24 cellular contexts compared by ENCODE assay signal in the genomic region with DNA sequence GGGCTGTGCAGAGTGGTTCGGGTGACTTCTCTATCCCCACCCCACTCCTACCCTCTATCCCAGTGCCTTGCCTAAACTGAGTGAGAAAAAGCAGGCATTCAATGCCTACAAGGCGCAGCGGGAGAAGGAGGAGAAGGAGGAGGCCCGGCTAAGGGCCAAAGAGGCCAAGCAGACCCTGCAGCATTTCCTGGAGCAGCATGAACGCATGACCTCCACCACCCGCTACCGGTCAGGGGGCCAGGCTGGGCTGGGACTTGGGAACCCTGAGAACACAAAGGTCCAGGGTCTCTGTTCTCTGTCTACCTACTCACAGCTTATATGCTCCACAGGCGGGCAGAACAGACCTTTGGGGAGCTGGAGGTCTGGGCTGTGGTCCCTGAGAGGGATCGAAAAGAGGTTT.
"Had no signal": no experiment of that assay in that cellular context is flagged by ENCODE, and none has a peak within 500 bp of the region (broad histone marks: within the 10 kb centered on the region; RNA-seq: fewer than 3 reads in every experiment).

No MANE protein-coding gene starts in this region.

- H3K36me3 ChIP-seq: breast epithelium, Peyer's patch, SJSA1 had no signal

- H3K36me3 Mint-ChIP-seq: activated naive CD4-positive, alpha-beta T cell treated with anti-CD3 and anti-CD28 coated beads, Interleukin-2, amount 50 U/mL, for 24 hours had no signal

- H3K4me1 ChIP-seq: breast epithelium had no signal

- ATAC-seq: activated CD8-positive, alpha-beta T cell treated with anti-CD3 and anti-CD28 coated beads, Interleukin-2, amount 10 ng/mL, durations not matched to agents 7 days and 5 days; K562; SK-N-SH treated with all-trans-retinoic acid at 6 μM for 48 hours had no signal

- H3K27ac Mint-ChIP-seq: activated CD8-positive, alpha-beta T cell treated with anti-CD3 and anti-CD28 coated beads, Interleukin-2, amount 10 ng/mL, durations not matched to agents 7 days and 5 days; activated naive CD4-positive, alpha-beta T cell treated with anti-CD3 and anti-CD28 coated beads, Interleukin-2, amount 50 U/mL, for 24 hours; activated T-helper 2 cell treated with anti-CD3 and anti-CD28 coated beads, Interferon-gamma antibody, Interleukin-2, Interleukin-4, amounts not matched to agents 10 μg/mL and 5 μg/mL and 100 μg/mL, durations not matched to agents 14 hours and 24 hours and 36 hours; T-helper 1 cell treated with Interleukin-12 subunit alpha and Interleukin-12 subunit beta and Interleukin-4 antibody, amounts not matched to agents 30 μg/mL and 1 μg/mL, for 36 hours had no signal

- H3K27ac ChIP-seq: breast epithelium, Peyer's patch, SJSA1 had no signal

- H3K27me3 ChIP-seq: breast epithelium, Peyer's patch, SJSA1 had no signal

- H3K4me3 ChIP-seq: breast epithelium, K562, Peyer's patch, SJSA1 had no signal

- H3K9me3 ChIP-seq: breast epithelium, Peyer's patch, SJSA1 had no signal

- H3K9me3 Mint-ChIP-seq: activated naive CD4-positive, alpha-beta T cell treated with anti-CD3 and anti-CD28 coated beads, Interleukin-2, amount 50 U/mL, for 24 hours; activated T-helper 2 cell treated with anti-CD3 and anti-CD28 coated beads, Interferon-gamma antibody, Interleukin-2, Interleukin-4, amounts not matched to agents 10 μg/mL and 5 μg/mL and 100 μg/mL, durations not matched to agents 14 hours and 24 hours and 36 hours; T-helper 1 cell treated with Interleukin-12 subunit alpha and Interleukin-12 subunit beta and Interleukin-4 antibody, amounts not matched to agents 30 μg/mL and 1 μg/mL, for 36 hours had no signal

- DNase-seq: activated CD4-positive, alpha-beta T cell treated with anti-CD3 and anti-CD28 coated beads for 48 hours; activated CD4-positive, alpha-beta T cell treated with anti-CD3 and anti-CD28 coated beads, Interleukin-2, amount 50 U/mL, for 4 hours; activated CD4-positive, CD25-positive, alpha-beta regulatory T cell treated with anti-CD3 and anti-CD28 coated beads, Interleukin-2, amount 50 U/mL, for 72 hours; activated CD8-positive, alpha-beta T cell treated with anti-CD3 and anti-CD28 coated beads, Interleukin-2, amount 10 ng/mL, durations not matched to agents 7 days and 5 days; activated gamma-delta T cell treated with Interleukin-2 at 50 U/mL for 16 hours; activated T-cell treated with anti-CD3 and anti-CD28 coated beads, Interleukin-2, amount 50 U/mL, for 48 hours; aorta; central memory CD4-positive, alpha-beta T cell; Karpas-422; MM.1S; NCI-H146; NCI-H187 treated with DMSO at 0.1 percent for 48 hours; NCI-H2081 treated with DMSO at 0.1 percent for 48 hours; NCI-H446; NCI-H524; SHP77 had no signal

- H3K27me3 Mint-ChIP-seq: activated naive CD4-positive, alpha-beta T cell treated with anti-CD3 and anti-CD28 coated beads, Interleukin-2, amount 50 U/mL, for 24 hours had no signal

- H3K4me3 Mint-ChIP-seq: activated CD8-positive, alpha-beta T cell treated with anti-CD3 and anti-CD28 coated beads, Interleukin-2, amount 10 ng/mL, durations not matched to agents 7 days and 5 days; activated naive CD4-positive, alpha-beta T cell treated with anti-CD3 and anti-CD28 coated beads, Interleukin-2, amount 50 U/mL, for 24 hours; T-helper 1 cell treated with Interleukin-12 subunit alpha and Interleukin-12 subunit beta and Interleukin-4 antibody, amounts not matched to agents 30 μg/mL and 1 μg/mL, for 36 hours had no signal
